Comparison of ENCODE assay signal across 26 cellular contexts in genomic region chr12:100187068-100187467, GRCh38. TPM values are rescaled to one million over a fixed set of nuclear protein-coding genes. Genes with fewer than 3 reads are reported as not detected.
DNase-seq lines count a peak whose midpoint lies in the region; ATAC-seq and TF ChIP-seq lines count a peak whose summit lies in the region.
"Had no signal": no experiment of that assay in that cellular context is flagged by ENCODE, and none has a peak within 500 bp of the region (broad histone marks: within the 10 kb centered on the region; RNA-seq: fewer than 3 reads in every experiment).

No MANE protein-coding gene starts in this region.

- peak; percentile 28 for DNase-seq in activated effector memory CD4-positive, alpha-beta T cell treated with anti-CD3 and anti-CD28 coated beads, Interleukin-2, amount 50 U/mL, for 16 hours
- DNase-seq in activated effector memory CD4-positive, alpha-beta T cell treated with Interleukin-2 at 50 U/mL for 16 hours, result no peak
- DNase-seq in heart left ventricle (no peak), left lobe of liver (ENCODE audit: low spot score) (no peak), type B pancreatic cell (ENCODE audit: extremely low spot score, unreplicated experiment) (peak; percentile 22), SIG-M5 (lab: John Stamatoyannopoulos, UW) (no peak), pons (ENCODE audit: low spot score) (no peak)
- DNase-seq: Caco-2; CD8-positive, alpha-beta T cell; GOT3; HCEC 1CT; IMR-90; KG1; MG63; NCI-H1105 treated with DMSO at 0.1 percent for 48 hours; NCI-H146; NCI-H1930; NCI-H2107; NCI-H524; NCI-H748 treated with DMSO at 0.1 percent for 48 hours; NK-92 treated with Interleukin-12 subunit alpha and Interleukin-12 subunit beta, amount 100 ng/mL, for 24 hours; PC-3 had no signal

- TF ChIP-seq CTCF in heart left ventricle (IDR thresholded peaks at IDR 0.05) (no peak), type B pancreatic cell (conservative IDR thresholded peaks at IDR 0.05) (no peak)

- no peaks in the 10 kb centered on the region for H3K9me3 Mint-ChIP-seq in type B pancreatic cell
- H3K9me3 Mint-ChIP-seq: CD8-positive, alpha-beta T cell had no signal

- H3K27me3 Mint-ChIP-seq in type B pancreatic cell, result no peaks in the 10 kb centered on the region
- H3K27me3 Mint-ChIP-seq: B cell had no signal

- H3K9me3 ChIP-seq in heart left ventricle, result no peaks in the 10 kb centered on the region
- H3K9me3 ChIP-seq: Caco-2, MG63 had no signal

- H3K4me1 ChIP-seq in heart left ventricle, result peaks cover 0 to 20% (median 1%) of the 10 kb centered on the region in 12 donors
- H3K4me1 ChIP-seq: Caco-2 had no signal

- H3K4me3 ChIP-seq in heart left ventricle, result no peak overlapping the region
- H3K4me3 ChIP-seq: MG63 had no signal

- no peak overlapping the region for H3K4me3 Mint-ChIP-seq in type B pancreatic cell
- H3K4me3 Mint-ChIP-seq: B cell; CD8-positive, alpha-beta T cell had no signal

- H3K36me3 ChIP-seq in heart left ventricle, result no peaks in the 10 kb centered on the region
- H3K36me3 ChIP-seq: MG63 had no signal

- H3K27ac ChIP-seq in heart left ventricle, result peak overlapping the region in 1 of 12 donors; percentile 50
- H3K27ac ChIP-seq: 22Rv1, C4-2B had no signal

- peaks cover 3% of the 10 kb centered on the region for H3K36me3 Mint-ChIP-seq in type B pancreatic cell

- no peaks in the 10 kb centered on the region for H3K27me3 ChIP-seq in heart left ventricle
- H3K27me3 ChIP-seq: MG63 had no signal

- peaks cover 7% of the 10 kb centered on the region for H3K4me1 Mint-ChIP-seq in type B pancreatic cell (ENCODE audit: unreplicated experiment)

- peak; percentile 11 to 68 (median 24) for ATAC-seq in heart left ventricle
- peak; percentile 71 for ATAC-seq in left lobe of liver
- ATAC-seq in HG03442 (IDR thresholded peaks at IDR 0.05; ENCODE audit: unreplicated experiment), result no peak
- ATAC-seq: CD8-positive, alpha-beta T cell; PC-3 had no signal

- 36 to 62% (median 54%) methylated on average over 5 of the region's 5 CpGs for WGBS in heart left ventricle, 4 donors

- TF ChIP-seq POLR2A in heart left ventricle (IDR thresholded peaks at IDR 0.05), result no peak

- no peak overlapping the region for H3K27ac Mint-ChIP-seq in type B pancreatic cell
- H3K27ac Mint-ChIP-seq: B cell; CD8-positive, alpha-beta T cell had no signal

- intact Hi-C loops in heart left ventricle (cut with DNase I), result no loop called here

RNA-seq across cellular contexts. Expression of gene ACTR6, which starts 13.5 kb away (rescaled TPM):
- total RNA-seq in heart left ventricle, result 10 to 100 TPM in 8 of 9 donors, 1 to 10 TPM in 1; 8.9 to 29.5 (median 21.9) TPM
- 10 to 100 TPM in 1 of 2 donors, 1 to 10 TPM in 1; 9.3 to 27.1 TPM for polyA plus RNA-seq in heart left ventricle
- total RNA-seq in left lobe of liver, result 10.2 TPM
- 24.1 and 32.9 TPM in 2 replicates for total RNA-seq in type B pancreatic cell (ENCODE audit: low replicate concordance)

RNA-seq across cellular contexts. Expression of gene BLTP3B, which starts 44.4 kb away (rescaled TPM):
- total RNA-seq in heart left ventricle, result 10 to 100 TPM; 14.0 to 22.4 (median 16.2) TPM
- polyA plus RNA-seq in heart left ventricle, result 10 to 100 TPM in 1 of 2 donors, 1 to 10 TPM in 1; 3.7 to 18.7 TPM
- total RNA-seq in left lobe of liver, result 28.3 TPM
- total RNA-seq in type B pancreatic cell (ENCODE audit: low replicate concordance), result 12.0 and 19.5 TPM in 2 replicates

Comparison
In these comparisons a context has a peak if more than half of its experiments do, and no peak if none do; other contexts are left out.
1. DNase-seq: peak in activated effector memory CD4-positive, alpha-beta T cell treated with anti-CD3 and anti-CD28 coated beads, Interleukin-2, amount 50 U/mL, for 16 hours (single experiment) and type B pancreatic cell (single experiment); none in activated effector memory CD4-positive, alpha-beta T cell treated with Interleukin-2 at 50 U/mL for 16 hours (single experiment), heart left ventricle (0 of 5), left lobe of liver (single experiment), SIG-M5 (single experiment) and pons (single experiment).